In the genomic region with DNA sequence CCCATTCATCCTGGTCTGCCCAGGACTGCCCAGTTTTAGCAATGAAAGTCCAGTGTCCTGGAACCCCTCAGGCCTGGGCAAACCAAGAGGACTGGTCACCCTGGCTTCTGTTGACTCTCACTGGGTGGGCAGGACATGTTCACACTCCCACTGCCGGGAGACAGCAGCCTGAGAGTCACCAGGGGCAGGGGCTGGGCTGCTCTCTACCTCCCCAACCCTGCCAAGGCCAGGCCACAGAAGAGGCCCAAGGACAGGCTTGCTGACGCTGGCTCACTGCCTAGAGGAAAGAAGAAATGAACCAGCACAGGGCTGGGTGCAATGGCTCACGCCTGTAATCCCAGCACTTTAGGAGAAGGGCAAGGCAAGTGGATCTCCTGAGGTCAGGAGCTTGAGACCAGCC, we compare ENCODE assay signal across 1 cellular context.
TF ChIP-seq lines count a peak whose summit lies in the region.

No MANE protein-coding gene starts in this region.

TF ChIP-seq in HepG2, 621 proteins besides CTCF, POLR2A, EP300 and RAD21 (continued from another document):
- TF ChIP-seq, protein P1, sequence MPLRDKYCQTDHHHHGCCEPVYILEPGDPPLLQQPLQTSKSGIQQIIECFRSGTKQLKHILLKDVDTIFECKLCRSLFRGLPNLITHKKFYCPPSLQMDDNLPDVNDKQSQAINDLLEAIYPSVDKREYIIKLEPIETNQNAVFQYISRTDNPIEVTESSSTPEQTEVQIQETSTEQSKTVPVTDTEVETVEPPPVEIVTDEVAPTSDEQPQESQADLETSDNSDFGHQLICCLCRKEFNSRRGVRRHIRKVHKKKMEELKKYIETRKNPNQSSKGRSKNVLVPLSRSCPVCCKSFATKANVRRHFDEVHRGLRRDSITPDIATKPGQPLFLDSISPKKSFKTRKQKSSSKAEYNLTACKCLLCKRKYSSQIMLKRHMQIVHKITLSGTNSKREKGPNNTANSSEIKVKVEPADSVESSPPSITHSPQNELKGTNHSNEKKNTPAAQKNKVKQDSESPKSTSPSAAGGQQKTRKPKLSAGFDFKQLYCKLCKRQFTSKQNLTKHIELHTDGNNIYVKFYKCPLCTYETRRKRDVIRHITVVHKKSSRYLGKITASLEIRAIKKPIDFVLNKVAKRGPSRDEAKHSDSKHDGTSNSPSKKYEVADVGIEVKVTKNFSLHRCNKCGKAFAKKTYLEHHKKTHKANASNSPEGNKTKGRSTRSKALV (CRISPR knock-in tag; IDR thresholded peaks at IDR 0.05) = no peak
- no peak for TF ChIP-seq ZNF430 (CRISPR knock-in tag; IDR thresholded peaks at IDR 0.05)
- TF ChIP-seq, protein P2, sequence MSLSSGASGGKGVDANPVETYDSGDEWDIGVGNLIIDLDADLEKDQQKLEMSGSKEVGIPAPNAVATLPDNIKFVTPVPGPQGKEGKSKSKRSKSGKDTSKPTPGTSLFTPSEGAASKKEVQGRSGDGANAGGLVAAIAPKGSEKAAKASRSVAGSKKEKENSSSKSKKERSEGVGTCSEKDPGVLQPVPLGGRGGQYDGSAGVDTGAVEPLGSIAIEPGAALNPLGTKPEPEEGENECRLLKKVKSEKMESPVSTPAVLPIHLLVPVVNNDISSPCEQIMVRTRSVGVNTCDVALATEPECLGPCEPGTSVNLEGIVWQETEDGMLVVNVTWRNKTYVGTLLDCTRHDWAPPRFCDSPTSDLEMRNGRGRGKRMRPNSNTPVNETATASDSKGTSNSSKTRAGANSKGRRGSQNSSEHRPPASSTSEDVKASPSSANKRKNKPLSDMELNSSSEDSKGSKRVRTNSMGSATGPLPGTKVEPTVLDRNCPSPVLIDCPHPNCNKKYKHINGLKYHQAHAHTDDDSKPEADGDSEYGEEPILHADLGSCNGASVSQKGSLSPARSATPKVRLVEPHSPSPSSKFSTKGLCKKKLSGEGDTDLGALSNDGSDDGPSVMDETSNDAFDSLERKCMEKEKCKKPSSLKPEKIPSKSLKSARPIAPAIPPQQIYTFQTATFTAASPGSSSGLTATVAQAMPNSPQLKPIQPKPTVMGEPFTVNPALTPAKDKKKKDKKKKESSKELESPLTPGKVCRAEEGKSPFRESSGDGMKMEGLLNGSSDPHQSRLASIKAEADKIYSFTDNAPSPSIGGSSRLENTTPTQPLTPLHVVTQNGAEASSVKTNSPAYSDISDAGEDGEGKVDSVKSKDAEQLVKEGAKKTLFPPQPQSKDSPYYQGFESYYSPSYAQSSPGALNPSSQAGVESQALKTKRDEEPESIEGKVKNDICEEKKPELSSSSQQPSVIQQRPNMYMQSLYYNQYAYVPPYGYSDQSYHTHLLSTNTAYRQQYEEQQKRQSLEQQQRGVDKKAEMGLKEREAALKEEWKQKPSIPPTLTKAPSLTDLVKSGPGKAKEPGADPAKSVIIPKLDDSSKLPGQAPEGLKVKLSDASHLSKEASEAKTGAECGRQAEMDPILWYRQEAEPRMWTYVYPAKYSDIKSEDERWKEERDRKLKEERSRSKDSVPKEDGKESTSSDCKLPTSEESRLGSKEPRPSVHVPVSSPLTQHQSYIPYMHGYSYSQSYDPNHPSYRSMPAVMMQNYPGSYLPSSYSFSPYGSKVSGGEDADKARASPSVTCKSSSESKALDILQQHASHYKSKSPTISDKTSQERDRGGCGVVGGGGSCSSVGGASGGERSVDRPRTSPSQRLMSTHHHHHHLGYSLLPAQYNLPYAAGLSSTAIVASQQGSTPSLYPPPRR (CRISPR knock-in tag; IDR thresholded peaks at IDR 0.05; ENCODE audit: borderline replicate concordance) = no peak
- no peak for TF ChIP-seq ADNP (CRISPR knock-in tag; IDR thresholded peaks at IDR 0.05)
- no peak for TF ChIP-seq ZNF644 (CRISPR knock-in tag; IDR thresholded peaks at IDR 0.05; ENCODE audit: low read depth)
- TF ChIP-seq MTA1 (CRISPR knock-in tag; IDR thresholded peaks at IDR 0.05; ENCODE audit: borderline replicate concordance) = no peak
- TF ChIP-seq KLF16 (CRISPR knock-in tag; IDR thresholded peaks at IDR 0.05) = no peak
- no peak for TF ChIP-seq ZBTB7A (CRISPR knock-in tag; IDR thresholded peaks at IDR 0.05)
- TF ChIP-seq MAFF (IDR thresholded peaks at IDR 0.05; ENCODE audit: low read depth, low read length) = no peak
- no peak for TF ChIP-seq ZNF256 (CRISPR knock-in tag; conservative IDR thresholded peaks at IDR 0.05)
- TF ChIP-seq, protein P3, sequence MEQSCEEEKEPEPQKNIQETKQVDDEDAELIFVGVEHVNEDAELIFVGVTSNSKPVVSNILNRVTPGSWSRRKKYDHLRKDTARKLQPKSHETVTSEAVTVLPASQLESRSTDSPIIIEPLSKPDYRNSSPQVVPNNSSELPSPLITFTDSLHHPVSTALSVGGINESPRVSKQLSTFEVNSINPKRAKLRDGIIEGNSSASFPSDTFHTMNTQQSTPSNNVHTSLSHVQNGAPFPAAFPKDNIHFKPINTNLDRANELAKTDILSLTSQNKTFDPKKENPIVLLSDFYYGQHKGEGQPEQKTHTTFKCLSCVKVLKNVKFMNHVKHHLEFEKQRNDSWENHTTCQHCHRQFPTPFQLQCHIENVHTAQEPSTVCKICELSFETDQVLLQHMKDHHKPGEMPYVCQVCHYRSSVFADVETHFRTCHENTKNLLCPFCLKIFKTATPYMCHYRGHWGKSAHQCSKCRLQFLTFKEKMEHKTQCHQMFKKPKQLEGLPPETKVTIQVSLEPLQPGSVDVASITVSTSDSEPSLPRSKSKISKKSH (CRISPR knock-in tag; IDR thresholded peaks at IDR 0.05; ENCODE audit: borderline replicate concordance) = peak; percentile 52; the same call in 1 of the 2 replicates
- no peak for TF ChIP-seq ARNT2 (CRISPR knock-in tag; IDR thresholded peaks at IDR 0.05; ENCODE audit: low read depth)
- no peak for TF ChIP-seq ZNF260 (CRISPR knock-in tag; IDR thresholded peaks at IDR 0.05; ENCODE audit: borderline replicate concordance, low read depth)
- no peak for TF ChIP-seq ELF1 (CRISPR knock-in tag; IDR thresholded peaks at IDR 0.05)
- TF ChIP-seq, protein P4, sequence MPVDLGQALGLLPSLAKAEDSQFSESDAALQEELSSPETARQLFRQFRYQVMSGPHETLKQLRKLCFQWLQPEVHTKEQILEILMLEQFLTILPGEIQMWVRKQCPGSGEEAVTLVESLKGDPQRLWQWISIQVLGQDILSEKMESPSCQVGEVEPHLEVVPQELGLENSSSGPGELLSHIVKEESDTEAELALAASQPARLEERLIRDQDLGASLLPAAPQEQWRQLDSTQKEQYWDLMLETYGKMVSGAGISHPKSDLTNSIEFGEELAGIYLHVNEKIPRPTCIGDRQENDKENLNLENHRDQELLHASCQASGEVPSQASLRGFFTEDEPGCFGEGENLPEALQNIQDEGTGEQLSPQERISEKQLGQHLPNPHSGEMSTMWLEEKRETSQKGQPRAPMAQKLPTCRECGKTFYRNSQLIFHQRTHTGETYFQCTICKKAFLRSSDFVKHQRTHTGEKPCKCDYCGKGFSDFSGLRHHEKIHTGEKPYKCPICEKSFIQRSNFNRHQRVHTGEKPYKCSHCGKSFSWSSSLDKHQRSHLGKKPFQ (CRISPR knock-in tag; IDR thresholded peaks at IDR 0.05; ENCODE audit: insufficient replicate concordance) = peak; percentile 70
TF ChIP-seq in HepG2: peak in this region for 22.
